1 cellular context compared by ENCODE assay signal in genomic region chr1:27342778-27343638, GRCh38.
TF ChIP-seq lines count a peak whose summit lies in the region.

No MANE protein-coding gene starts in this region.

TF ChIP-seq in HepG2, 621 proteins besides CTCF, POLR2A, EP300 and RAD21 (continued from another document and continues in another):
- TF ChIP-seq, protein P1, sequence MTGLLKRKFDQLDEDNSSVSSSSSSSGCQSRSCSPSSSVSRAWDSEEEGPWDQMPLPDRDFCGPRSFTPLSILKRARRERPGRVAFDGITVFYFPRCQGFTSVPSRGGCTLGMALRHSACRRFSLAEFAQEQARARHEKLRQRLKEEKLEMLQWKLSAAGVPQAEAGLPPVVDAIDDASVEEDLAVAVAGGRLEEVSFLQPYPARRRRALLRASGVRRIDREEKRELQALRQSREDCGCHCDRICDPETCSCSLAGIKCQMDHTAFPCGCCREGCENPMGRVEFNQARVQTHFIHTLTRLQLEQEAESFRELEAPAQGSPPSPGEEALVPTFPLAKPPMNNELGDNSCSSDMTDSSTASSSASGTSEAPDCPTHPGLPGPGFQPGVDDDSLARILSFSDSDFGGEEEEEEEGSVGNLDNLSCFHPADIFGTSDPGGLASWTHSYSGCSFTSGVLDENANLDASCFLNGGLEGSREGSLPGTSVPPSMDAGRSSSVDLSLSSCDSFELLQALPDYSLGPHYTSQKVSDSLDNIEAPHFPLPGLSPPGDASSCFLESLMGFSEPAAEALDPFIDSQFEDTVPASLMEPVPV (CRISPR knock-in tag; IDR thresholded peaks at IDR 0.05): peak; percentile 81; the same call in 1 of the 2 replicates
- TF ChIP-seq PAXIP1 (CRISPR knock-in tag; conservative IDR thresholded peaks at IDR 0.05) (no peak), REXO4 (CRISPR knock-in tag; IDR thresholded peaks at IDR 0.05; ENCODE audit: borderline replicate concordance) (no peak), RORA (CRISPR knock-in tag; IDR thresholded peaks at IDR 0.05) (no peak), ZNF432 (CRISPR knock-in tag; IDR thresholded peaks at IDR 0.05; ENCODE audit: borderline replicate concordance) (no peak), ZEB1 (IDR thresholded peaks at IDR 0.05; ENCODE audit: insufficient replicate concordance, low read depth) (no peak), MLX (CRISPR knock-in tag; IDR thresholded peaks at IDR 0.05) (no peak), TGIF2 (CRISPR knock-in tag; IDR thresholded peaks at IDR 0.05) (no peak), ZNF326 (CRISPR knock-in tag; IDR thresholded peaks at IDR 0.05; ENCODE audit: borderline replicate concordance) (no peak), FIP1L1 (IDR thresholded peaks at IDR 0.05; ENCODE audit: borderline replicate concordance, insufficient read depth, low read depth, low read length) (no peak), KMT2B (CRISPR knock-in tag; IDR thresholded peaks at IDR 0.05) (peak; percentile 54; the same call in 1 of the 2 replicates), ZNF274 (CRISPR knock-in tag; IDR thresholded peaks at IDR 0.05) (0 out of 2 replicates have a peak, but pooled peaks have one; percentile 43), BORCS8-MEF2B (CRISPR knock-in tag; IDR thresholded peaks at IDR 0.05) (peak; percentile 7; the same call in 1 of the 2 replicates), JUN (CRISPR knock-in tag; IDR thresholded peaks at IDR 0.05) (no peak), ZNF768 (CRISPR knock-in tag; IDR thresholded peaks at IDR 0.05) (peak; percentile 40), NAIF1 (CRISPR knock-in tag; IDR thresholded peaks at IDR 0.05; ENCODE audit: borderline replicate concordance) (no peak), NR2F1 (CRISPR knock-in tag; IDR thresholded peaks at IDR 0.05) (no peak), TCF7L2 (IDR thresholded peaks at IDR 0.05; ENCODE audit: low read depth, low read length) (no peak), ZNF607 (CRISPR knock-in tag; IDR thresholded peaks at IDR 0.05; ENCODE audit: borderline replicate concordance) (no peak), HOXA5 (CRISPR knock-in tag; IDR thresholded peaks at IDR 0.05) (no peak), ZFP82 (CRISPR knock-in tag; IDR thresholded peaks at IDR 0.05; ENCODE audit: borderline replicate concordance) (peak; percentile 55; the same call in 1 of the 2 replicates), SNAPC2 (CRISPR knock-in tag; IDR thresholded peaks at IDR 0.05) (peak; percentile 68; the same call in 1 of the 2 replicates), NCOA5 (CRISPR knock-in tag; IDR thresholded peaks at IDR 0.05) (no peak), ZNF720 (CRISPR knock-in tag; IDR thresholded peaks at IDR 0.05) (no peak), POLR2G (IDR thresholded peaks at IDR 0.05; ENCODE audit: low read depth, low read length) (peak; percentile 59), HMGXB4 (CRISPR knock-in tag; IDR thresholded peaks at IDR 0.05; ENCODE audit: borderline replicate concordance in 1 of 2, low read depth in 1 of 2) (peak; percentile 37 to 67; a peak in 3 of 4 replicates), ZBTB4 (CRISPR knock-in tag; IDR thresholded peaks at IDR 0.05; ENCODE audit: borderline replicate concordance) (no peak), CBX2 (IDR thresholded peaks at IDR 0.05; ENCODE audit: low read depth, low read length) (no peak), CBX2 (CRISPR knock-in tag; IDR thresholded peaks at IDR 0.05; ENCODE audit: low read depth) (no peak), HOXA3 (CRISPR knock-in tag; IDR thresholded peaks at IDR 0.05) (peak; percentile 65), ZNF576 (CRISPR knock-in tag; IDR thresholded peaks at IDR 0.05) (no peak), SPEN (CRISPR knock-in tag; IDR thresholded peaks at IDR 0.05; ENCODE audit: low read depth) (peak; percentile 30; the same call in 1 of the 2 replicates), POGZ (CRISPR knock-in tag; IDR thresholded peaks at IDR 0.05) (no peak), ZMYM3 (CRISPR knock-in tag; IDR thresholded peaks at IDR 0.05) (no peak), HDAC2 (CRISPR knock-in tag; IDR thresholded peaks at IDR 0.05) (peak; percentile 32; the same call in 1 of the 2 replicates), SSRP1 (CRISPR knock-in tag; IDR thresholded peaks at IDR 0.05) (no peak)
- TF ChIP-seq, protein P2, sequence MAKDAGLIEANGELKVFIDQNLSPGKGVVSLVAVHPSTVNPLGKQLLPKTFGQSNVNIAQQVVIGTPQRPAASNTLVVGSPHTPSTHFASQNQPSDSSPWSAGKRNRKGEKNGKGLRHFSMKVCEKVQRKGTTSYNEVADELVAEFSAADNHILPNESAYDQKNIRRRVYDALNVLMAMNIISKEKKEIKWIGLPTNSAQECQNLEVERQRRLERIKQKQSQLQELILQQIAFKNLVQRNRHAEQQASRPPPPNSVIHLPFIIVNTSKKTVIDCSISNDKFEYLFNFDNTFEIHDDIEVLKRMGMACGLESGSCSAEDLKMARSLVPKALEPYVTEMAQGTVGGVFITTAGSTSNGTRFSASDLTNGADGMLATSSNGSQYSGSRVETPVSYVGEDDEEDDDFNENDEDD (CRISPR knock-in tag; IDR thresholded peaks at IDR 0.05; ENCODE audit: borderline replicate concordance): peak; percentile 42; the same call in 1 of the 2 replicates
- TF ChIP-seq, protein P3, sequence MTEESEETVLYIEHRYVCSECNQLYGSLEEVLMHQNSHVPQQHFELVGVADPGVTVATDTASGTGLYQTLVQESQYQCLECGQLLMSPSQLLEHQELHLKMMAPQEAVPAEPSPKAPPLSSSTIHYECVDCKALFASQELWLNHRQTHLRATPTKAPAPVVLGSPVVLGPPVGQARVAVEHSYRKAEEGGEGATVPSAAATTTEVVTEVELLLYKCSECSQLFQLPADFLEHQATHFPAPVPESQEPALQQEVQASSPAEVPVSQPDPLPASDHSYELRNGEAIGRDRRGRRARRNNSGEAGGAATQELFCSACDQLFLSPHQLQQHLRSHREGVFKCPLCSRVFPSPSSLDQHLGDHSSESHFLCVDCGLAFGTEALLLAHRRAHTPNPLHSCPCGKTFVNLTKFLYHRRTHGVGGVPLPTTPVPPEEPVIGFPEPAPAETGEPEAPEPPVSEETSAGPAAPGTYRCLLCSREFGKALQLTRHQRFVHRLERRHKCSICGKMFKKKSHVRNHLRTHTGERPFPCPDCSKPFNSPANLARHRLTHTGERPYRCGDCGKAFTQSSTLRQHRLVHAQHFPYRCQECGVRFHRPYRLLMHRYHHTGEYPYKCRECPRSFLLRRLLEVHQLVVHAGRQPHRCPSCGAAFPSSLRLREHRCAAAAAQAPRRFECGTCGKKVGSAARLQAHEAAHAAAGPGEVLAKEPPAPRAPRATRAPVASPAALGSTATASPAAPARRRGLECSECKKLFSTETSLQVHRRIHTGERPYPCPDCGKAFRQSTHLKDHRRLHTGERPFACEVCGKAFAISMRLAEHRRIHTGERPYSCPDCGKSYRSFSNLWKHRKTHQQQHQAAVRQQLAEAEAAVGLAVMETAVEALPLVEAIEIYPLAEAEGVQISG (CRISPR knock-in tag; IDR thresholded peaks at IDR 0.05): peak; percentile 45
- TF ChIP-seq, protein P4, sequence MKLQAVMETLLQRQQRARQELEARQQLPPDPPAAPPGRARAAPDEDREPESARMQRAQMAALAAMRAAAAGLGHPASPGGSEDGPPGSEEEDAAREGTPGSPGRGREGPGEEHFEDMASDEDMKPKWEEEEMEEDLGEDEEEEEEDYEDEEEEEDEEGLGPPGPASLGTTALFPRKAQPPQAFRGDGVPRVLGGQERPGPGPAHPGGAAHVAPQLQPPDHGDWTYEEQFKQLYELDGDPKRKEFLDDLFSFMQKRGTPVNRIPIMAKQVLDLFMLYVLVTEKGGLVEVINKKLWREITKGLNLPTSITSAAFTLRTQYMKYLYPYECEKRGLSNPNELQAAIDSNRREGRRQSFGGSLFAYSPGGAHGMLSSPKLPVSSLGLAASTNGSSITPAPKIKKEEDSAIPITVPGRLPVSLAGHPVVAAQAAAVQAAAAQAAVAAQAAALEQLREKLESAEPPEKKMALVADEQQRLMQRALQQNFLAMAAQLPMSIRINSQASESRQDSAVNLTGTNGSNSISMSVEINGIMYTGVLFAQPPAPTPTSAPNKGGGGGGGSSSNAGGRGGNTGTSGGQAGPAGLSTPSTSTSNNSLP (IDR thresholded peaks at IDR 0.05; ENCODE audit: low read depth, low read length): no peak
- TF ChIP-seq, protein P5, sequence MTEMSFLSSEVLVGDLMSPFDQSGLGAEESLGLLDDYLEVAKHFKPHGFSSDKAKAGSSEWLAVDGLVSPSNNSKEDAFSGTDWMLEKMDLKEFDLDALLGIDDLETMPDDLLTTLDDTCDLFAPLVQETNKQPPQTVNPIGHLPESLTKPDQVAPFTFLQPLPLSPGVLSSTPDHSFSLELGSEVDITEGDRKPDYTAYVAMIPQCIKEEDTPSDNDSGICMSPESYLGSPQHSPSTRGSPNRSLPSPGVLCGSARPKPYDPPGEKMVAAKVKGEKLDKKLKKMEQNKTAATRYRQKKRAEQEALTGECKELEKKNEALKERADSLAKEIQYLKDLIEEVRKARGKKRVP (CRISPR knock-in tag; IDR thresholded peaks at IDR 0.05): no peak
